20 cellular contexts compared by ENCODE assay signal in the genomic region with DNA sequence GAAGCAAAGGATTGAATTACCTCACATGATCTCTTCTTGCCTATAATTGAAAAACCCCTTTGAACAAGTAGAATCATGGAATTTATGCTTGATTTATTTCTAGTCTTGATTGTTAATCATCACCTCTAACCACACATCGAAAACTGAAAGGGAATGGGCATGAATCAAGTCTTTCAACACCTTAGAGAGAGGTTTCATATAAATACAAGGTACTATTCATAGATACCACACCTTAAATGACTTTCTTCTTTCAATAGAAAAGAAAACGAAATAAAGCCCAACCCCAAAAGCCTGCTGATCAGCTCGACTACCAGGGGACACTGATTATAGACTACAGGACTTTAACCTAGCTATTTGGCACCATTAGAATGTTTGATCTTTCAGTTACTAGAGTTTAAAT.
DNase-seq lines count a peak whose midpoint lies in the region; ATAC-seq, FAIRE-seq and TF ChIP-seq lines count a peak whose summit lies in the region.
"Had no signal": no experiment of that assay in that cellular context is flagged by ENCODE, and none has a peak within 500 bp of the region (broad histone marks: within the 10 kb centered on the region; RNA-seq: fewer than 3 reads in every experiment).

No MANE protein-coding gene starts in this region.

- POLR2A ChIA-PET in GM12878 (lab: Charles Lee): no interaction called here

- peak; percentile 56 for ATAC-seq in GM12878
- ATAC-seq in HG02973 (IDR thresholded peaks at IDR 0.05; ENCODE audit: unreplicated experiment): no peak
- ATAC-seq: activated naive CD8-positive, alpha-beta T cell treated with anti-CD3 and anti-CD28 coated beads, Interleukin-2, amount 50 U/mL, for 24 hours; left cardiac atrium had no signal

- SMC1A ChIA-PET in GM12878 (lab: Charles Lee; ENCODE audit: uncharacterized antibody, unreplicated experiment): no interaction called here

- H3K27me3 ChIP-seq in GM12878 (replicated peaks in 1 of 2; ENCODE audit: control insufficient read depth in 2 of 2, insufficient read depth in 2 of 2, low read length in 1 of 2) (no peaks in the 10 kb centered on the region), small intestine (ENCODE audit: control insufficient read depth in 2 of 2, insufficient read depth in 2 of 2, low read length in 2 of 2) (no peaks in the 10 kb centered on the region)
- H3K27me3 ChIP-seq: brain microvascular endothelial cell had no signal

- no peak for TF ChIP-seq RAD21 in GM12878 (IDR thresholded peaks at IDR 0.05; ENCODE audit: insufficient read depth, low read depth, low read length)

- peak; percentile 16 for DNase-seq in DMS53 (lab: John Stamatoyannopoulos, UW)
- DNase-seq in DMS53 treated with DMSO at 0.1 percent for 48 hours (lab: John Stamatoyannopoulos, UW; ENCODE audit: unreplicated experiment): no peak
- peak; percentile 16 for DNase-seq in HPDE6-E6E7 (ENCODE audit: extremely low spot score)
- DNase-seq in GM12878 (ENCODE audit: low read depth, low spot score): no peak
- peak; percentile 66 for DNase-seq in small intestine
- no peak for DNase-seq in OCI-M2 (lab: John Stamatoyannopoulos, UW; ENCODE audit: unreplicated experiment)
- DNase-seq in islet precursor cell: no peak
- DNase-seq: activated CD4-positive, alpha-beta T cell treated with anti-CD3 and anti-CD28 coated beads for 4 hours; activated naive CD8-positive, alpha-beta T cell treated with anti-CD3 and anti-CD28 coated beads, Interleukin-2, amount 50 U/mL, for 24 hours; brain microvascular endothelial cell; left cardiac atrium; midbrain; NCI-H187 treated with DMSO at 0.1 percent for 48 hours; SHP77; substantia nigra had no signal

- no peaks in the 10 kb centered on the region for H3K4me1 ChIP-seq in GM12878 (ENCODE audit: control insufficient read depth, insufficient read depth, low read length)
- peaks cover 0 to 2% of the 10 kb centered on the region in 2 donors for H3K4me1 ChIP-seq in small intestine (ENCODE audit: control insufficient read depth in 2 of 2, insufficient read depth in 1 of 2, low read depth in 1 of 2, low read length in 1 of 2)

- H3K9me3 ChIP-seq in GM12878 (replicated peaks; ENCODE audit: control insufficient read depth, insufficient read depth, low read length) (no peaks in the 10 kb centered on the region), small intestine (ENCODE audit: control insufficient read depth, low read depth) (no peaks in the 10 kb centered on the region)

- H3K27ac ChIP-seq in GM12878 (ENCODE audit: control insufficient read depth, insufficient read depth) (no peak overlapping the region), small intestine (ENCODE audit: low read depth in 1 of 2, low read length in 1 of 2) (no peak overlapping the region)
- H3K27ac ChIP-seq: 22Rv1, brain microvascular endothelial cell, coronary artery had no signal

- no peak overlapping the region for H2AFZ ChIP-seq in GM12878 (ENCODE audit: control insufficient read depth, low read depth, low read length)

- in situ Hi-C loops in GM12878 (cut with MboI): no loop called here

- TF ChIP-seq EP300 in GM12878 (IDR thresholded peaks at IDR 0.05; ENCODE audit: borderline replicate concordance in 1 of 2, control insufficient read depth in 1 of 2, low read depth in 2 of 2, low read length in 2 of 2): no peak

- TF ChIP-seq POLR2A in GM12878 (IDR thresholded peaks at IDR 0.05; ENCODE audit: low read depth, low read length): no peak

- BruUV-seq in GM12878 (replicated peaks; lab: Mats Ljungman, UMichigan): no TSS peak

- H3K4me2 ChIP-seq in GM12878 (ENCODE audit: control insufficient read depth, insufficient read depth): no peak overlapping the region

- no peaks in the 10 kb centered on the region for H3K36me3 ChIP-seq in GM12878 (ENCODE audit: control insufficient read depth in 2 of 2, insufficient read depth in 2 of 2, low read length in 1 of 2)
- no peaks in the 10 kb centered on the region for H3K36me3 ChIP-seq in small intestine (ENCODE audit: control insufficient read depth in 2 of 2, insufficient read depth in 2 of 2, low read length in 2 of 2)
- H3K36me3 ChIP-seq: brain microvascular endothelial cell had no signal

- H4K20me1 ChIP-seq in GM12878 (ENCODE audit: control insufficient read depth, insufficient read depth): no peaks in the 10 kb centered on the region

- FAIRE-seq in GM12878 (lab: Jason Lieb, UNC) (no peak), small intestine (lab: Jason Lieb, UNC) (no peak)
- FAIRE-seq: endometrium, urothelium cell line had no signal

- TF ChIP-seq CTCF in GM12878 (IDR thresholded peaks at IDR 0.05 in 2 of 3, conservative IDR thresholded peaks at IDR 0.05 in 1 of 3; ENCODE audit: control insufficient read depth in 2 of 3, extremely low read depth in 1 of 3, insufficient read depth in 1 of 3, low read depth in 3 of 3, low read length in 3 of 3): no peak

- intact Hi-C loops in GM12878 (cut with micrococcal nuclease; ENCODE audit: unreplicated experiment): no loop called here

- no peak overlapping the region for H3K9ac ChIP-seq in GM12878 (ENCODE audit: control insufficient read depth, insufficient read depth, low read length)

- CTCF ChIA-PET in GM12878 (lab: Yijun Ruan, JAX): no interaction called here

- H3K79me2 ChIP-seq in GM12878 (ENCODE audit: control insufficient read depth, insufficient read depth, low read length): no peaks in the 10 kb centered on the region

- H3K4me3 ChIP-seq in GM12878: no peak overlapping the region
- H3K4me3 ChIP-seq in small intestine (ENCODE audit: low read depth in 1 of 2, low read length in 2 of 2): no peak overlapping the region
- H3K4me3 ChIP-seq: coronary artery had no signal

- RAD21 ChIA-PET in GM12878 (lab: Charles Lee; ENCODE audit: unreplicated experiment): no interaction called here

- 2% methylated on average over 3 of the region's 3 CpGs for WGBS in GM12878 (ENCODE audit: insufficient coverage, insufficient replicate concordance, low lambda C conversion rate, missing lambda C conversion rate)
- 6 to 49% (median 15%) methylated on average over 3 of the region's 3 CpGs for WGBS in small intestine, 3 donors

TF ChIP-seq in GM12878, 131 proteins besides CTCF, POLR2A, EP300 and RAD21:
- TF ChIP-seq SUPT20H (IDR thresholded peaks at IDR 0.05; ENCODE audit: borderline replicate concordance, control insufficient read depth, low read depth, low read length) (no peak), FOXK2 (IDR thresholded peaks at IDR 0.05) (no peak), TBL1XR1 (IDR thresholded peaks at IDR 0.05; ENCODE audit: low read depth, low read length) (no peak), GABPA (IDR thresholded peaks at IDR 0.05; ENCODE audit: low read depth) (no peak), TARDBP (IDR thresholded peaks at IDR 0.05; ENCODE audit: borderline replicate concordance) (no peak), MLLT1 (IDR thresholded peaks at IDR 0.05) (no peak), BACH1 (IDR thresholded peaks at IDR 0.05; ENCODE audit: borderline replicate concordance) (no peak), NBN (IDR thresholded peaks at IDR 0.05) (no peak), TCF12 (IDR thresholded peaks at IDR 0.05; ENCODE audit: low read depth, low read length) (no peak), NR2F1 (conservative IDR thresholded peaks at IDR 0.05) (no peak), SIN3A (IDR thresholded peaks at IDR 0.05; ENCODE audit: low read depth, low read length) (no peak)
- TF ChIP-seq, protein P1, sequence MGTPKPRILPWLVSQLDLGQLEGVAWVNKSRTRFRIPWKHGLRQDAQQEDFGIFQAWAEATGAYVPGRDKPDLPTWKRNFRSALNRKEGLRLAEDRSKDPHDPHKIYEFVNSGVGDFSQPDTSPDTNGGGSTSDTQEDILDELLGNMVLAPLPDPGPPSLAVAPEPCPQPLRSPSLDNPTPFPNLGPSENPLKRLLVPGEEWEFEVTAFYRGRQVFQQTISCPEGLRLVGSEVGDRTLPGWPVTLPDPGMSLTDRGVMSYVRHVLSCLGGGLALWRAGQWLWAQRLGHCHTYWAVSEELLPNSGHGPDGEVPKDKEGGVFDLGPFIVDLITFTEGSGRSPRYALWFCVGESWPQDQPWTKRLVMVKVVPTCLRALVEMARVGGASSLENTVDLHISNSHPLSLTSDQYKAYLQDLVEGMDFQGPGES (IDR thresholded peaks at IDR 0.05): no peak

Comparison
In these comparisons a context has a peak if more than half of its experiments do, and no peak if none do; other contexts are left out.
1. DNase-seq: peak in DMS53 (single experiment), HPDE6-E6E7 (single experiment) and small intestine (single experiment); none in DMS53 treated with DMSO at 0.1 percent for 48 hours (single experiment), GM12878 (single experiment), OCI-M2 (single experiment) and islet precursor cell (single experiment).